11 cellular contexts compared by ENCODE assay signal in the genomic region with DNA sequence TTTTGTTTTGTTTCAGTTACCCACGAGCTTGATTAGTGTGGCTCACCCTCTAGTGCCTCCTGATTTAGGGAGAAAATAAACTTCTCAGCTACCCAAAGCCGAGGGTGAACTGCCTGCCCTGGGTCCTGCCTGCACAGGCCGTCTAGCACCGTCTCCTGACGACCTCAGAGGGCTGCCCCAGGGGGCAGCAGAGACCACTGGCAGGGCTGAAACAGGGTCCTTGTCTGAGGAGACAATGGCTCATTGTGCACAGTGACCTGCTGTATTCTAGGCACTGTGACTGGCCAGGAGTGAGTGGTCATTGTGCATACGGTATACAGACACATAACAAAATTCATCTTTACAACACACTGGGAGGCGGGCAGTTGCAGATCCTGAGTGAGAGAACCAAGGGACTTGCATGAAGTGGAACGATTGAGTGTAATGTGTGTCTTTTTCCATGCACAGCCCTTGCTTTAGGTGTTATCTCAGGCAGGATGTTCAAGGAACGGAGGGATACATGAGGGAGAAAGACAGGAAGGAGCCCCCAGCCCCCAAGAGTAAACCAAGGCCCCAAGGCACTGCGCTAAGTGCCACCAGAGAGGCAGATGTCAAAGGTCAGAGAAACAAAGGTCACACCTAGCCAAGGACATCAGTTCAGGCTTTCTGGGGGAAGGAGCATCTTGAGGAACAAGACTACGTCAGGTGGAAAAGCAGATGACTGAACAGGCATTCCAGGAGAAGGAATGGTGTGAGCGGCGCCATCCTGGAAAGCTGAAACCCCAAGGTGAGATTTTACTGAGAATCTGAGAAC.
DNase-seq lines count a peak whose midpoint lies in the region; ATAC-seq, FAIRE-seq and TF ChIP-seq lines count a peak whose summit lies in the region.
"Had no signal": no experiment of that assay in that cellular context is flagged by ENCODE, and none has a peak within 500 bp of the region (broad histone marks: within the 10 kb centered on the region; RNA-seq: fewer than 3 reads in every experiment).

No MANE protein-coding gene starts in this region.

- DNase-seq in ELF-1 (ENCODE audit: low read depth, low spot score) (peak; percentile 58), OCI-LY7 (ENCODE audit: low spot score) (no peak), frontal cortex (ENCODE audit: low spot score in 2 of 2) (peak; percentile 27 to 28), posterior cingulate gyrus (peak in 9 of 10 donors; percentile 24 to 93 (median 71)), T-helper 1 cell (no peak), COLO668 (lab: John Stamatoyannopoulos, UW; ENCODE audit: unreplicated experiment) (no peak)
- no peak for DNase-seq in NK-92 treated with Interleukin-12 subunit alpha and Interleukin-12 subunit beta, amount 100 ng/mL, for 24 hours (lab: John Stamatoyannopoulos, UW)
- DNase-seq: DMS79, NCI-H2227 treated with DMSO at 0.1 percent for 48 hours, pancreas had no signal

- no peak overlapping the region for H3K4me3 ChIP-seq in OCI-LY7 (ENCODE audit: low read depth, low read length, poor library complexity, severe bottlenecking)
- H3K4me3 ChIP-seq: pancreas had no signal

- no peaks in the 10 kb centered on the region for H4K20me1 ChIP-seq in OCI-LY7 (ENCODE audit: insufficient read depth, low read length)

- H3K9me2 ChIP-seq in OCI-LY7 (ENCODE audit: insufficient read depth, low read length), result no peaks in the 10 kb centered on the region

- H3K4me1 ChIP-seq in OCI-LY7 (ENCODE audit: insufficient read depth, low read length, poor library complexity, severe bottlenecking), result no peaks in the 10 kb centered on the region
- H3K4me1 ChIP-seq: pancreas had no signal

- no peak for ATAC-seq in HG03521 (IDR thresholded peaks at IDR 0.05; ENCODE audit: unreplicated experiment)

- no peak overlapping the region for H3K27ac ChIP-seq in OCI-LY7 (ENCODE audit: low read depth, low read length, poor library complexity, severe bottlenecking)

- no TSS peak for BruUV-seq in OCI-LY7 (replicated peaks; lab: Mats Ljungman, UMichigan)

- TF ChIP-seq CTCF in OCI-LY7 (conservative IDR thresholded peaks at IDR 0.05; ENCODE audit: low read length), result 0 out of 2 replicates have a peak, but pooled peaks have one; percentile 20

- no peaks in the 10 kb centered on the region for H3K79me2 ChIP-seq in OCI-LY7 (ENCODE audit: insufficient read depth, low read depth, low read length)

- no peak overlapping the region for H2AFZ ChIP-seq in OCI-LY7 (ENCODE audit: low read length)

- no peak overlapping the region for H3K4me2 ChIP-seq in OCI-LY7 (ENCODE audit: low read length)

- intact Hi-C loops in OCI-LY7 (cut with micrococcal nuclease; ENCODE audit: unreplicated experiment), result no loop called here
- intact Hi-C loops in posterior cingulate gyrus (cut with DNase I), result loop anchor here (1.0 to 10.0 kb wide), 4 partner anchors 333 to 840 kb away; no protein-coding TSS in a partner anchor

- H3K9me3 ChIP-seq in OCI-LY7 (ENCODE audit: low read length), result no peaks in the 10 kb centered on the region
- H3K9me3 ChIP-seq: pancreas had no signal

- CTCF ChIA-PET in OCI-LY7 (lab: Charles Lee; ENCODE audit: unreplicated experiment), result interaction anchor here (1.4 kb wide), 1 partner anchor 14 kb away, joined by 3 read pairs; no protein-coding TSS in a partner anchor

- H3K36me3 ChIP-seq in OCI-LY7 (ENCODE audit: insufficient read depth, low read length), result no peaks in the 10 kb centered on the region
- H3K36me3 ChIP-seq: pancreas had no signal

- POLR2A ChIA-PET in OCI-LY7 (lab: Charles Lee), result interaction anchor here (0.8 to 1.1 kb wide), 2 partner anchors 27 to 41 kb away, joined by 3 read pairs; no protein-coding TSS in a partner anchor

- FAIRE-seq in frontal cortex (lab: Jason Lieb, UNC), result no peak
- FAIRE-seq: pancreas had no signal

Comparison
In these comparisons a context has a peak if more than half of its experiments do, and no peak if none do; other contexts are left out.
1. DNase-seq: peak in ELF-1 (single experiment), frontal cortex (2 of 2) and posterior cingulate gyrus (9 of 10); none in OCI-LY7 (single experiment), T-helper 1 cell (0 of 5), COLO668 (single experiment) and NK-92 treated with Interleukin-12 subunit alpha and Interleukin-12 subunit beta, amount 100 ng/mL, for 24 hours (single experiment).